ENCODE assay signal across 8 cellular contexts in genomic region chr7:30173058-30173897, GRCh38. TPM values are rescaled to one million over a fixed set of nuclear protein-coding genes. Genes with fewer than 3 reads are reported as not detected.
DNase-seq lines count a peak whose midpoint lies in the region; ATAC-seq and TF ChIP-seq lines count a peak whose summit lies in the region.

No MANE protein-coding gene starts in this region.

- peak; percentile 100 for DNase-seq in Daoy (ENCODE audit: low read depth)
- DNase-seq in NCI-H226 = peak; percentile 99
- peak; percentile 68 for DNase-seq in brain microvascular endothelial cell
- DNase-seq in islet precursor cell = peak; percentile 96
- DNase-seq in transverse colon = peak; percentile 32
- no peak for DNase-seq in GM13977 (ENCODE audit: low spot score)
- DNase-seq in T-helper 9 cell = no peak
- DNase-seq in stimulated activated naive CD8-positive, alpha-beta T cell treated with anti-CD3 and anti-CD28 coated beads, Interleukin-15, amount 100 ng/mL, for 72 hours = no peak

- H3K27me3 ChIP-seq in brain microvascular endothelial cell (replicated peaks) (no peaks in the 10 kb centered on the region), transverse colon (no peaks in the 10 kb centered on the region)

- H3K27me3 Mint-ChIP-seq in stimulated activated naive CD8-positive, alpha-beta T cell treated with anti-CD3 and anti-CD28 coated beads, Interleukin-15, amount 100 ng/mL, for 72 hours = no peaks in the 10 kb centered on the region

- TF ChIP-seq EP300 in transverse colon (IDR thresholded peaks at IDR 0.05; ENCODE audit: low read depth) = no peak

- peaks cover 4 to 20% (median 10%) of the 10 kb centered on the region in 4 donors for H3K4me1 ChIP-seq in transverse colon

- intact Hi-C loops in transverse colon (cut with DNase I; ENCODE audit: low total_unique reads) = no loop called here

- in situ Hi-C loops in brain microvascular endothelial cell (cut with HindIII; ENCODE audit: low pct_ligation_motif_present, low sequenced_read_pairs) (no loop called here), transverse colon (cut with MboI; ENCODE audit: low pct_ligation_motif_present in 1 of 4, low pct_unique_long_range_greater_than_20kb in 1 of 4, low sequenced_read_pairs in 3 of 4) (loop anchor here in 3 of 4 donors (25.0 kb wide), 3 partner anchors 239 to 564 kb away; no protein-coding TSS in a partner anchor), GM13977 (cut with MboI; ENCODE audit: low pct_unique_long_range_greater_than_20kb, low sequenced_read_pairs, unreplicated experiment) (loop anchor here (25.0 kb wide), 1 partner anchor 389 kb away; no protein-coding TSS in a partner anchor)

- peak overlapping the region in 1 of 2 donors; percentile 79 for H3K27ac Mint-ChIP-seq in stimulated activated naive CD8-positive, alpha-beta T cell treated with anti-CD3 and anti-CD28 coated beads, Interleukin-15, amount 100 ng/mL, for 72 hours

- H3K4me3 ChIP-seq in brain microvascular endothelial cell (ENCODE audit: low read depth, low read length) = no peak overlapping the region
- no peak overlapping the region for H3K4me3 ChIP-seq in transverse colon

- H3K27ac ChIP-seq in brain microvascular endothelial cell (no peak overlapping the region), transverse colon (peak overlapping the region; percentile 37 to 75 (median 70))

- WGBS in transverse colon (ENCODE audit: low coverage in 1 of 2), 2 donors = 20 to 63% methylated on average over 1 to 12 of the region's 13 CpGs

- no peak overlapping the region for H3K4me3 Mint-ChIP-seq in stimulated activated naive CD8-positive, alpha-beta T cell treated with anti-CD3 and anti-CD28 coated beads, Interleukin-15, amount 100 ng/mL, for 72 hours

- H3K9me3 Mint-ChIP-seq in stimulated activated naive CD8-positive, alpha-beta T cell treated with anti-CD3 and anti-CD28 coated beads, Interleukin-15, amount 100 ng/mL, for 72 hours = no peaks in the 10 kb centered on the region

- ATAC-seq in stimulated activated naive CD8-positive, alpha-beta T cell treated with anti-CD3 and anti-CD28 coated beads, Interleukin-15, amount 100 ng/mL, for 72 hours = no peak

- H3K4me1 Mint-ChIP-seq in stimulated activated naive CD8-positive, alpha-beta T cell treated with anti-CD3 and anti-CD28 coated beads, Interleukin-15, amount 100 ng/mL, for 72 hours = no peaks in the 10 kb centered on the region

- TF ChIP-seq CTCF in brain microvascular endothelial cell (IDR thresholded peaks at IDR 0.05; ENCODE audit: low read depth, low read length, missing control alignments) (peak; percentile 30), transverse colon (IDR thresholded peaks at IDR 0.05) (no peak), GM13977 (IDR thresholded peaks at IDR 0.05; ENCODE audit: extremely low read depth, insufficient read depth, missing control alignments) (no peak)

- H3K9me3 ChIP-seq in transverse colon = no peaks in the 10 kb centered on the region

- no peaks in the 10 kb centered on the region for H3K36me3 ChIP-seq in brain microvascular endothelial cell (replicated peaks)
- no peaks in the 10 kb centered on the region for H3K36me3 ChIP-seq in transverse colon

- no peak for TF ChIP-seq POLR2A in transverse colon (IDR thresholded peaks at IDR 0.05)

RNA-seq across cellular contexts. Expression of gene MTURN, which starts 38.5 kb away (rescaled TPM):
- 11.8 and 18.4 TPM in 2 replicates for total RNA-seq in Daoy (2014; rRNA removed; shearing (Covaris generic))
- total RNA-seq in transverse colon = 10 to 100 TPM in 3 of 4 donors, 1 to 10 TPM in 1; 7.9 to 28.3 (median 15.0) TPM

Comparison
In these comparisons a context has a peak if more than half of its experiments do, and no peak if none do; other contexts are left out.
1. DNase-seq: peak in Daoy (single experiment), NCI-H226 (single experiment), brain microvascular endothelial cell (single experiment), islet precursor cell (single experiment) and transverse colon (single experiment); none in GM13977 (single experiment), T-helper 9 cell (single experiment) and stimulated activated naive CD8-positive, alpha-beta T cell treated with anti-CD3 and anti-CD28 coated beads, Interleukin-15, amount 100 ng/mL, for 72 hours (0 of 2).